In the genomic region with DNA sequence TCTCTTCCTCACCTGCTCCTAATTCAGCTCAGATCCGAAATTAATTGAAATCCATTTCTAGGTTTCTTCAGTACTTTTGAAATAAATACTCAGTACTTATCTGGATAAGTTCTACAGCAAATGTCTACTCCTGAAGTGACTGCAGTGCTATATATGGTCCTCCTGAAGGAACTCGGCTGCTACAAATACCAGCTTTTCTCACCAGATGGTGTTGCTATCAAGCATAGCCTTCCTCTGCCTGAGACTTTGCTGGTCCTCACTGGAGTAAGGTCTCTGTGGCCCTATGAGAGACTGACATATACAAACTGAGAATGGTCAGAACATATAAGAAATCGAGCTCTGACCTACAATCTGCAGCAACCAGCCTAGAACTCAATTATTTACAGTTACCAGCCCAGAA, we compare ENCODE assay signal across 28 cellular contexts.
DNase-seq lines count a peak whose midpoint lies in the region; ATAC-seq and TF ChIP-seq lines count a peak whose summit lies in the region.
"Had no signal": no experiment of that assay in that cellular context is flagged by ENCODE, and none has a peak within 500 bp of the region (broad histone marks: within the 10 kb centered on the region; RNA-seq: fewer than 3 reads in every experiment).

No MANE protein-coding gene starts in this region.

- no peaks in the 10 kb centered on the region for H3K36me3 Mint-ChIP-seq in osteocyte (ENCODE audit: unreplicated experiment)
- H3K36me3 Mint-ChIP-seq: natural killer cell treated with Interleukin-12 subunit alpha and Interleukin-12 subunit beta and Interleukin-15 and Interleukin-18, amount 100 ng/mL, for 72 hours; stimulated activated effector memory CD8-positive, alpha-beta T cell treated with anti-CD3 and anti-CD28 coated beads, Interleukin-12 subunit alpha, Interleukin-12 subunit beta, amount 100 ng/mL, for 72 hours; T-cell had no signal

- no peaks in the 10 kb centered on the region for H3K9me3 Mint-ChIP-seq in osteocyte (ENCODE audit: unreplicated experiment)
- H3K9me3 Mint-ChIP-seq: activated naive CD8-positive, alpha-beta T cell treated with anti-CD3 and anti-CD28 coated beads, Interleukin-2, amount 50 U/mL, for 24 hours; HFFc6; natural killer cell treated with Interleukin-12 subunit alpha and Interleukin-12 subunit beta and Interleukin-15 and Interleukin-18, amount 100 ng/mL, for 72 hours; stimulated activated effector memory CD8-positive, alpha-beta T cell treated with anti-CD3 and anti-CD28 coated beads, Interleukin-12 subunit alpha, Interleukin-12 subunit beta, amount 100 ng/mL, for 72 hours; T-cell had no signal

- no peak overlapping the region for H3K4me3 Mint-ChIP-seq in osteocyte (ENCODE audit: unreplicated experiment)
- H3K4me3 Mint-ChIP-seq: activated B cell treated with CpG ODN at 0.5 μM for 24 hours; activated naive CD8-positive, alpha-beta T cell treated with anti-CD3 and anti-CD28 coated beads, Interleukin-2, amount 50 U/mL, for 24 hours; activated T-cell treated with anti-CD3 and anti-CD28 coated beads, Interleukin-2, amount 50 U/mL, for 24 hours; HFFc6; natural killer cell treated with Interleukin-12 subunit alpha and Interleukin-12 subunit beta and Interleukin-15 and Interleukin-18, amount 100 ng/mL, for 72 hours; stimulated activated effector memory CD8-positive, alpha-beta T cell treated with anti-CD3 and anti-CD28 coated beads, Interleukin-12 subunit alpha, Interleukin-12 subunit beta, amount 100 ng/mL, for 72 hours; T-cell had no signal

- H3K27ac Mint-ChIP-seq in osteocyte (ENCODE audit: unreplicated experiment): no peak overlapping the region
- H3K27ac Mint-ChIP-seq: activated B cell treated with CpG ODN at 0.5 μM for 24 hours; activated naive CD8-positive, alpha-beta T cell treated with anti-CD3 and anti-CD28 coated beads, Interleukin-2, amount 50 U/mL, for 24 hours; activated T-cell treated with anti-CD3 and anti-CD28 coated beads, Interleukin-2, amount 50 U/mL, for 24 hours; HFFc6; natural killer cell treated with Interleukin-12 subunit alpha and Interleukin-12 subunit beta and Interleukin-15 and Interleukin-18, amount 100 ng/mL, for 72 hours; stimulated activated effector memory CD8-positive, alpha-beta T cell treated with anti-CD3 and anti-CD28 coated beads, Interleukin-12 subunit alpha, Interleukin-12 subunit beta, amount 100 ng/mL, for 72 hours; T-cell had no signal

- ATAC-seq in foreskin keratinocyte: no peak
- no peak for ATAC-seq in HG02938 (IDR thresholded peaks at IDR 0.05; ENCODE audit: unreplicated experiment)
- ATAC-seq: activated naive CD8-positive, alpha-beta T cell treated with anti-CD3 and anti-CD28 coated beads, Interleukin-2, amount 50 U/mL, for 24 hours; natural killer cell treated with Interleukin-12 subunit alpha and Interleukin-12 subunit beta and Interleukin-15 and Interleukin-18, amount 100 ng/mL, for 72 hours; stimulated activated effector memory CD8-positive, alpha-beta T cell treated with anti-CD3 and anti-CD28 coated beads, Interleukin-12 subunit alpha, Interleukin-12 subunit beta, amount 100 ng/mL, for 72 hours; T-cell had no signal

- peak; percentile 18 for TF ChIP-seq CTCF in foreskin keratinocyte (conservative IDR thresholded peaks at IDR 0.05)
- peak; percentile 33 for TF ChIP-seq CTCF in osteocyte (IDR thresholded peaks at IDR 0.05)

- H3K4me1 Mint-ChIP-seq in osteocyte (ENCODE audit: unreplicated experiment): no peaks in the 10 kb centered on the region
- H3K4me1 Mint-ChIP-seq: activated B cell treated with CpG ODN at 0.5 μM for 24 hours; activated naive CD8-positive, alpha-beta T cell treated with anti-CD3 and anti-CD28 coated beads, Interleukin-2, amount 50 U/mL, for 24 hours; stimulated activated effector memory CD8-positive, alpha-beta T cell treated with anti-CD3 and anti-CD28 coated beads, Interleukin-12 subunit alpha, Interleukin-12 subunit beta, amount 100 ng/mL, for 72 hours; T-cell had no signal

- DNase-seq in HT1080 (ENCODE audit: low read depth) (peak; percentile 2), SK-MEL-5 (ENCODE audit: low read depth, low spot score) (peak; percentile 57), foreskin keratinocyte (no peak), osteocyte (ENCODE audit: extremely low spot score, unreplicated experiment) (no peak), NCI-H2029 treated with DMSO at 0.1 percent for 48 hours (lab: John Stamatoyannopoulos, UW) (no peak)
- DNase-seq in activated naive CD4-positive, alpha-beta T cell treated with anti-CD3 and anti-CD28 coated beads, Interleukin-2, amount 50 U/mL, for 16 hours: no peak
- DNase-seq: activated B cell treated with CpG ODN at 0.5 μM for 24 hours; activated gamma-delta T cell; activated naive CD8-positive, alpha-beta T cell treated with anti-CD3 and anti-CD28 coated beads, Interleukin-2, amount 50 U/mL, for 24 hours; activated T-cell treated with anti-CD3 and anti-CD28 coated beads, Interleukin-2, amount 50 U/mL, for 24 hours; COR-L47; cortex of kidney; effector memory CD4-positive, alpha-beta T cell; GOT3; head of caudate nucleus; HFFc6; KG1; kidney; NCI-H1417 treated with DMSO at 0.1 percent for 48 hours; NCI-H2107; NCI-H345; T-cell; transverse colon had no signal

- no peaks in the 10 kb centered on the region for H3K27me3 ChIP-seq in foreskin keratinocyte
- H3K27me3 ChIP-seq: cardiac muscle cell, transverse colon had no signal

- no peak overlapping the region for H3K27ac ChIP-seq in foreskin keratinocyte
- H3K27ac ChIP-seq: C4-2B, cardiac muscle cell, transverse colon had no signal

- H3K27me3 Mint-ChIP-seq in osteocyte (ENCODE audit: unreplicated experiment): no peaks in the 10 kb centered on the region
- H3K27me3 Mint-ChIP-seq: activated T-cell treated with anti-CD3 and anti-CD28 coated beads, Interleukin-2, amount 50 U/mL, for 24 hours had no signal

- H3K4me1 ChIP-seq in foreskin keratinocyte: peaks cover 13% of the 10 kb centered on the region
- H3K4me1 ChIP-seq: transverse colon had no signal

- in situ Hi-C loops in SK-MEL-5 (cut with HindIII; ENCODE audit: low pct_unique_long_range_greater_than_20kb, low sequenced_read_pairs): no loop called here

Comparison
In these comparisons a context has a peak if more than half of its experiments do, and no peak if none do; other contexts are left out.
1. DNase-seq: peak in HT1080 (single experiment) and SK-MEL-5 (single experiment); none in foreskin keratinocyte (0 of 2), osteocyte (single experiment), activated naive CD4-positive, alpha-beta T cell treated with anti-CD3 and anti-CD28 coated beads, Interleukin-2, amount 50 U/mL, for 16 hours (single experiment) and NCI-H2029 treated with DMSO at 0.1 percent for 48 hours (single experiment).